ENCODE assay signal across 11 cellular contexts in the genomic region with DNA sequence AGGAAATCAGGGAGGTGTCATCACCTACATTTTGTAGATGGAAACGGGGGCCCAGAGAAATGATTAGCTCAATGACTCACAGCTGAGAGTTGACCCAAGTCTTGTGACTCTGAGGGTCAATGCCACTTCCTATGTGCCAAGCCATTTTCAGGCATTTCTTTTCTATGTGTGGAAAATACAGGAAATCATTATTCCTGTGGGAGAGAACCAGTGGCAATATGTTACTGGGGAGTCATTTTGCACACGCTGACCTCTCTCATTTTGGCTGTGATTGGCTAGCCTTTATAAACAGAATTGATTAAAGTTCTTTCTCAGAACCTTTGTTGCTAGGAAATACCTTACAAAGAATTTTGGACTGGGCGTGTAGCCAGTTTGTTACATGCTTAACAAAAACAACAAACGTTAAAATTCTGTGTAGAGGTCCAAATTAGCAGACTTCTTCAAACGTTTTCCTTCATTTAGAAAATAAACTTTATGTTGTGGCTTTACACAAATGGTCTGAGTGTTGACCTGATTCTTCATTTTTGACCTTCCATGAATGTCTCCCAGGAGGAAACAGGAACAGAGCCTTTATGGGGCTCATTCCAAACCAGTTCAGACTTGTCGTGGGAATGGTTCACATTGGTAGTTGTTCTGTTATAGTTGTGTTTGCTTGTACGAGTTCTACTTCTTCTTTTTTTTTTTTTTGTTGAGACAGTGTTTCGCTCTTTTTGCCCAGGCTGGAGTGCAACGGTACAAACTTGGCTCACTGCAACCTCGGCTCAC. TPM values are rescaled to one million over a fixed set of nuclear protein-coding genes. Genes with fewer than 3 reads are reported as not detected.
A peak's percentile ranks its signal among the peaks of the same experiment; 100 is the strongest.
DNase-seq lines count a peak whose midpoint lies in the region; ATAC-seq and TF ChIP-seq lines count a peak whose summit lies in the region.
"Had no signal": no experiment of that assay in that cellular context is flagged by ENCODE, and none has a peak within 500 bp of the region (broad histone marks: within the 10 kb centered on the region; RNA-seq: fewer than 3 reads in every experiment).

No MANE protein-coding gene starts in this region.

- H3K36me3 ChIP-seq in uterus: no peaks in the 10 kb centered on the region

- DNase-seq in Right ventricle myocardium superior (no peak), Right ventricle myocardium inferior (ENCODE audit: missing footprints) (no peak), dermis blood vessel endothelial cell (peak; percentile 96), lung microvascular endothelial cell (ENCODE audit: low read depth in 2 of 2) (peak; percentile 96 to 98), uterus (peak in 1 of 2 donors; percentile 44), SIG-M5 treated with dmso at 0.1 percent for 504 hours (lab: John Stamatoyannopoulos, UW; ENCODE audit: unreplicated experiment) (no peak)
- DNase-seq: activated T-cell treated with anti-CD3 and anti-CD28 coated beads, Interleukin-2, amount 50 U/mL, for 1 hour; NCI-H2107 had no signal

- peaks cover 5 to 8% of the 10 kb centered on the region in 2 donors for H3K4me1 ChIP-seq in uterus

- TF ChIP-seq POLR2A in uterus (IDR thresholded peaks at IDR 0.05): no peak

- ATAC-seq in Right ventricle myocardium superior (ENCODE audit: poor library complexity) (peak; percentile 45), Right ventricle myocardium inferior (no peak), GM19023 (IDR thresholded peaks at IDR 0.05; ENCODE audit: unreplicated experiment) (no peak), HG02610 (IDR thresholded peaks at IDR 0.05; ENCODE audit: unreplicated experiment) (no peak)

- no peaks in the 10 kb centered on the region for H3K27me3 ChIP-seq in uterus
- H3K27me3 ChIP-seq: BLaER1 had no signal

- TF ChIP-seq CTCF in uterus (IDR thresholded peaks at IDR 0.05): no peak

- peak overlapping the region; percentile 14 to 43 for H3K27ac ChIP-seq in uterus
- H3K27ac ChIP-seq: BLaER1 had no signal

- H3K9me3 ChIP-seq in uterus: no peaks in the 10 kb centered on the region
- H3K9me3 ChIP-seq: BLaER1 had no signal

- intact Hi-C loops in Right ventricle myocardium superior (cut with DNase I): no loop called here
- intact Hi-C loops in Right ventricle myocardium inferior (cut with DNase I): no loop called here
- intact Hi-C loops in uterus (cut with DNase I; ENCODE audit: low total_unique reads): no loop called here

- no peak overlapping the region for H3K4me3 ChIP-seq in uterus
- H3K4me3 ChIP-seq: BLaER1 had no signal

RNA-seq across cellular contexts. Expression of a gene that starts 11.4 kb away (rescaled TPM):
- total RNA-seq in Right ventricle myocardium superior (65.6 TPM), Right ventricle myocardium inferior (64.0 TPM), dermis blood vessel endothelial cell (32.8 and 51.6 TPM in 2 replicates), lung microvascular endothelial cell (35.5 and 74.6 TPM in 2 replicates), uterus (100 to 1,000 TPM in 1 of 4 donors, 10 to 100 TPM in 3; 24.8 to 122 (median 53.0) TPM)

Comparison
In these comparisons a context has a peak if more than half of its experiments do, and no peak if none do; other contexts are left out.
1. DNase-seq: peak in dermis blood vessel endothelial cell (single experiment) and lung microvascular endothelial cell (2 of 2); none in Right ventricle myocardium superior (single experiment), Right ventricle myocardium inferior (single experiment) and SIG-M5 treated with dmso at 0.1 percent for 504 hours (single experiment).